ENCODE assay signal across 8 cellular contexts in the genomic region with DNA sequence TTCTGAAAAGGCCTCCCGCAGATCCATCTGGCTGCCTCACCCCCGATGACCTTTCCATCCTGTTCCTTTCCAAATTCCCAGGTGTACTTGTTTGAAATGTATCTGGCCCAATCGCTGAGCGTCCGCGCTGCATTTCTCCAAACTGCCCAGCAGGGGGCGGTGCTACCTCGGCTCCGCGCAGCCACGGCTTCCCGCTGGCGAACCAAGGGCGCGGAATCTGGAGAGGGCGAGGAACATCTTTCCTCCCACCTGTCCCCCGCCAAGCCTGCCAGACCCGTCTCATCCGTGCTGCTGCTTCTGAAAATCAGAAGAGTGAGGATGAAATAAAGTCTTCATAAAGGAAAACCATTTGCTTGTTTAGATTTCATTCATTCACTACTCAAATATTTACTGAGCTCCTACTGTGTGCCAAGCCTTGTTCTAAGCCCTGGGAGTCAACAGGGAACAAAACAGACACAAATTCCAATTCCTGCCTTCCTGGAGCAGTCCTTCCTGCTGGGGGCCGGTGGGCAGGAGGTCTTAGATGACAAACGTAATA. TPM values are rescaled to one million over a fixed set of nuclear protein-coding genes. Genes with fewer than 3 reads are reported as not detected.
A peak's percentile ranks its signal among the peaks of the same experiment; 100 is the strongest.
DNase-seq lines count a peak whose midpoint lies in the region; ATAC-seq, FAIRE-seq and TF ChIP-seq lines count a peak whose summit lies in the region.

No MANE protein-coding gene starts in this region.

- 3 to 6% (median 4%) methylated on average over 21 of the region's 21 CpGs for WGBS in small intestine, 3 donors

- no peak for ATAC-seq in HG02759 (IDR thresholded peaks at IDR 0.05; ENCODE audit: unreplicated experiment)

- no peaks in the 10 kb centered on the region for H3K36me3 ChIP-seq in DOHH2 (ENCODE audit: control insufficient read depth, low read length)
- no peaks in the 10 kb centered on the region for H3K36me3 ChIP-seq in SU-DHL-6 (ENCODE audit: low read length)
- no peaks in the 10 kb centered on the region for H3K36me3 ChIP-seq in small intestine (ENCODE audit: control insufficient read depth in 2 of 2, insufficient read depth in 2 of 2, low read length in 2 of 2)

- H3F3A ChIP-seq in DOHH2 (ENCODE audit: control insufficient read depth, insufficient read depth) = no peaks in the 10 kb centered on the region
- no peaks in the 10 kb centered on the region for H3F3A ChIP-seq in SU-DHL-6 (ENCODE audit: insufficient read depth)

- H3K27me3 ChIP-seq in DOHH2 (ENCODE audit: control insufficient read depth, low read length) = no peaks in the 10 kb centered on the region
- no peaks in the 10 kb centered on the region for H3K27me3 ChIP-seq in SU-DHL-6 (ENCODE audit: low read length)
- H3K27me3 ChIP-seq in small intestine (ENCODE audit: control insufficient read depth in 2 of 2, insufficient read depth in 2 of 2, low read length in 2 of 2) = peaks cover 0 to 2% of the 10 kb centered on the region in 2 donors

- H3K4me1 ChIP-seq in DOHH2 (ENCODE audit: control insufficient read depth, low read length) (0 out of 2 replicates have a peak, but pooled peaks cover 3% of the 10 kb centered on the region), small intestine (ENCODE audit: control insufficient read depth in 2 of 2, insufficient read depth in 1 of 2, low read depth in 1 of 2, low read length in 1 of 2) (no peaks in the 10 kb centered on the region)

- no peaks in the 10 kb centered on the region for H3K79me2 ChIP-seq in DOHH2 (ENCODE audit: control insufficient read depth, low read length)
- no peaks in the 10 kb centered on the region for H3K79me2 ChIP-seq in SU-DHL-6 (ENCODE audit: insufficient read depth, low read length)

- H3K4me2 ChIP-seq in DOHH2 (ENCODE audit: low read length) = peak overlapping the region; percentile 34; the same call in 1 of the 2 replicates
- no peak overlapping the region for H3K4me2 ChIP-seq in SU-DHL-6 (ENCODE audit: low read depth, low read length, poor library complexity, severe bottlenecking)

- DNase-seq in Kasumi-1 (lab: John Stamatoyannopoulos, UW) (peak; percentile 56 to 59), amniotic epithelial cell (ENCODE audit: low read depth) (peak; percentile 17), hepatic stellate cell (ENCODE audit: low spot score) (peak; percentile 69), small intestine (peak; percentile 15), COR-L47 (lab: John Stamatoyannopoulos, UW) (no peak)

- no peak overlapping the region for H2AFZ ChIP-seq in SU-DHL-6 (ENCODE audit: low read depth, low read length, severe bottlenecking)

- peak; percentile 99 for TF ChIP-seq CTCF in DOHH2 (IDR thresholded peaks at IDR 0.05; ENCODE audit: low read depth, low read length, poor library complexity, severe bottlenecking)
- TF ChIP-seq CTCF in SU-DHL-6 (IDR thresholded peaks at IDR 0.05; ENCODE audit: insufficient read depth, low read length, poor library complexity, severe bottlenecking) = peak; percentile 91

- H3K4me3 ChIP-seq in DOHH2 (ENCODE audit: low read length) (no peak overlapping the region), SU-DHL-6 (ENCODE audit: insufficient read depth, low read length, poor library complexity, severe bottlenecking) (no peak overlapping the region), small intestine (ENCODE audit: low read depth in 1 of 2, low read length in 2 of 2) (no peak overlapping the region)

- H3K9me3 ChIP-seq in DOHH2 (ENCODE audit: control insufficient read depth, insufficient read depth, low read length) (no peaks in the 10 kb centered on the region), SU-DHL-6 (ENCODE audit: insufficient read depth, low read length) (no peaks in the 10 kb centered on the region), small intestine (ENCODE audit: control insufficient read depth, low read depth) (no peaks in the 10 kb centered on the region)

- no peak overlapping the region for H3K9ac ChIP-seq in SU-DHL-6 (ENCODE audit: low read length)

- H3K9me2 ChIP-seq in DOHH2 (replicated peaks; ENCODE audit: control insufficient read depth, low read length) (no peaks in the 10 kb centered on the region), SU-DHL-6 (replicated peaks; ENCODE audit: insufficient read depth, low read length) (no peaks in the 10 kb centered on the region)

- no peak for FAIRE-seq in small intestine (lab: Jason Lieb, UNC)

- H4K20me1 ChIP-seq in DOHH2 (ENCODE audit: control insufficient read depth, insufficient read depth, low read depth, low read length) (no peaks in the 10 kb centered on the region), SU-DHL-6 (ENCODE audit: low read depth, low read length) (no peaks in the 10 kb centered on the region)

- H3K27ac ChIP-seq in DOHH2 (ENCODE audit: low read depth, low read length) = no peak overlapping the region
- no peak overlapping the region for H3K27ac ChIP-seq in SU-DHL-6 (ENCODE audit: low read depth, low read length)
- H3K27ac ChIP-seq in small intestine (ENCODE audit: low read depth in 1 of 2, low read length in 1 of 2) = no peak overlapping the region

RNA-seq across cellular contexts. Expression of gene MYL2, which starts 16.8 kb away (rescaled TPM):
- polyA plus RNA-seq in small intestine = 100 to 1,000 TPM in 1 of 3 donors, 10 to 100 TPM in 1, under 1 TPM in 1; 0.55 to 143 (median 43.2) TPM
